In genomic region chr13:78660130-78660857, GRCh38 we compare ENCODE assay signal across 8 cellular contexts.
DNase-seq lines count a peak whose midpoint lies in the region; ATAC-seq lines count a peak whose summit lies in the region.

No MANE protein-coding gene starts in this region.

- H3K9me3 Mint-ChIP-seq in activated naive CD4-positive, alpha-beta T cell treated with anti-CD3 and anti-CD28 coated beads, Interleukin-2, amount 50 U/mL, for 24 hours, result no peaks in the 10 kb centered on the region
- no peaks in the 10 kb centered on the region for H3K9me3 Mint-ChIP-seq in stimulated activated naive B cell treated with anti-CD40 and anti-IgM and Interleukin-4, amounts not matched to agents 10 μg/mL and 1 μg/mL and 100 μg/mL, for 72 hours

- H3K4me1 Mint-ChIP-seq in activated naive CD4-positive, alpha-beta T cell treated with anti-CD3 and anti-CD28 coated beads, Interleukin-2, amount 50 U/mL, for 24 hours, result peaks cover 33% of the 10 kb centered on the region
- peaks cover 15 to 27% of the 10 kb centered on the region in 2 donors for H3K4me1 Mint-ChIP-seq in stimulated activated naive B cell treated with anti-CD40 and anti-IgM and Interleukin-4, amounts not matched to agents 10 μg/mL and 1 μg/mL and 100 μg/mL, for 72 hours

- H3K27ac Mint-ChIP-seq in activated naive CD4-positive, alpha-beta T cell treated with anti-CD3 and anti-CD28 coated beads, Interleukin-2, amount 50 U/mL, for 24 hours, result no peak overlapping the region
- H3K27ac Mint-ChIP-seq in stimulated activated naive B cell treated with anti-CD40 and anti-IgM and Interleukin-4, amounts not matched to agents 10 μg/mL and 1 μg/mL and 100 μg/mL, for 72 hours, result peak overlapping the region; percentile 97

- peak; percentile 36 for ATAC-seq in HG03103 (IDR thresholded peaks at IDR 0.05; ENCODE audit: low read depth, unreplicated experiment)
- peak; percentile 13 to 27 for ATAC-seq in stimulated activated naive B cell treated with anti-CD40 and anti-IgM and Interleukin-4, amounts not matched to agents 10 μg/mL and 1 μg/mL and 100 μg/mL, for 72 hours (replicated peaks)

- H3K27me3 Mint-ChIP-seq in activated naive CD4-positive, alpha-beta T cell treated with anti-CD3 and anti-CD28 coated beads, Interleukin-2, amount 50 U/mL, for 24 hours, result no peaks in the 10 kb centered on the region
- H3K27me3 Mint-ChIP-seq in stimulated activated naive B cell treated with anti-CD40 and anti-IgM and Interleukin-4, amounts not matched to agents 10 μg/mL and 1 μg/mL and 100 μg/mL, for 72 hours, result peaks cover 0 to 5% of the 10 kb centered on the region in 2 donors

- DNase-seq in GM03348 (ENCODE audit: low spot score), result peak; percentile 7
- DNase-seq in iPS-NIHi11 (ENCODE audit: low spot score), result peak; percentile 3
- DNase-seq in stimulated activated naive B cell treated with anti-CD40 and anti-IgM and Interleukin-4, amounts not matched to agents 10 μg/mL and 1 μg/mL and 100 μg/mL, for 72 hours, result no peak
- DNase-seq in DMS53 (lab: John Stamatoyannopoulos, UW), result no peak
- no peak for DNase-seq in LoVo (ENCODE audit: low spot score)
- no peak for DNase-seq in hippocampal formation (lab: John Stamatoyannopoulos, UW)

- H3K4me3 Mint-ChIP-seq in activated naive CD4-positive, alpha-beta T cell treated with anti-CD3 and anti-CD28 coated beads, Interleukin-2, amount 50 U/mL, for 24 hours, result peak overlapping the region; percentile 26
- H3K4me3 Mint-ChIP-seq in stimulated activated naive B cell treated with anti-CD40 and anti-IgM and Interleukin-4, amounts not matched to agents 10 μg/mL and 1 μg/mL and 100 μg/mL, for 72 hours, result peak overlapping the region; percentile 92 to 97

- peaks cover 6% of the 10 kb centered on the region for H3K36me3 Mint-ChIP-seq in activated naive CD4-positive, alpha-beta T cell treated with anti-CD3 and anti-CD28 coated beads, Interleukin-2, amount 50 U/mL, for 24 hours
- H3K36me3 Mint-ChIP-seq in stimulated activated naive B cell treated with anti-CD40 and anti-IgM and Interleukin-4, amounts not matched to agents 10 μg/mL and 1 μg/mL and 100 μg/mL, for 72 hours, result peaks cover 3 to 9% of the 10 kb centered on the region in 2 donors

Comparison
In these comparisons a context has a peak if more than half of its experiments do, and no peak if none do; other contexts are left out.
1. DNase-seq: peak in GM03348 (single experiment) and iPS-NIHi11 (single experiment); none in stimulated activated naive B cell treated with anti-CD40 and anti-IgM and Interleukin-4, amounts not matched to agents 10 μg/mL and 1 μg/mL and 100 μg/mL, for 72 hours (single experiment), DMS53 (single experiment), LoVo (single experiment) and hippocampal formation (0 of 2).